In genomic region chr2:180818700-180819099, GRCh38 we compare ENCODE assay signal across 3 cellular contexts.
DNase-seq lines count a peak whose midpoint lies in the region; ATAC-seq, FAIRE-seq and TF ChIP-seq lines count a peak whose summit lies in the region.
"Not testable (repeated sequence)": the region's sequence is repeated elsewhere in the genome, so short reads cannot be mapped to it uniquely, and the experiment has no call there.

No MANE protein-coding gene starts in this region.

- not testable (repeated sequence) for H4K20me1 ChIP-seq in PC-9 (ENCODE audit: insufficient read depth)

- not testable (repeated sequence) for H3K27ac ChIP-seq in PC-9; kidney (ENCODE audit: low read depth in 2 of 2, low read length in 2 of 2)

- H3K27me3 ChIP-seq in PC-9 (ENCODE audit: insufficient read depth, low read depth) = not testable (repeated sequence)

- CTCF ChIA-PET in PC-9 (lab: Charles Lee) = not testable (repeated sequence)

- intact Hi-C loops in PC-9 (cut with micrococcal nuclease; ENCODE audit: unreplicated experiment); left ventricle myocardium superior (cut with micrococcal nuclease); kidney (cut with DNase I): not testable (repeated sequence)

- FAIRE-seq in kidney (lab: Jason Lieb, UNC) = not testable (repeated sequence)

- H3K79me2 ChIP-seq in PC-9 (ENCODE audit: low read depth) = not testable (repeated sequence)

- not testable (repeated sequence) for ATAC-seq in left ventricle myocardium superior

- not testable (repeated sequence) for H3K4me2 ChIP-seq in PC-9

- H3K4me1 ChIP-seq in PC-9 (replicated peaks; ENCODE audit: insufficient read depth); kidney (ENCODE audit: control insufficient read depth in 1 of 2, insufficient read depth in 1 of 2, low read depth in 1 of 2, low read length in 2 of 2): not testable (repeated sequence)

- BruUV-seq in PC-9 (replicated peaks; lab: Mats Ljungman, UMichigan) = not testable (repeated sequence)

- H3K4me3 ChIP-seq in PC-9; kidney (ENCODE audit: low read length in 2 of 2): not testable (repeated sequence)

- 0 out of 2 replicates have a peak overlapping the region, but pooled peaks have one; percentile 27 for H2AFZ ChIP-seq in PC-9

- not testable (repeated sequence) for TF ChIP-seq CTCF in PC-9 (conservative IDR thresholded peaks at IDR 0.05); kidney (IDR thresholded peaks at IDR 0.05; ENCODE audit: borderline replicate concordance, extremely low read depth, insufficient read depth)

- H3F3A ChIP-seq in PC-9 (ENCODE audit: insufficient read depth, low read depth) = not testable (repeated sequence)

- H3K36me3 ChIP-seq in PC-9 (ENCODE audit: low read depth); kidney (ENCODE audit: control insufficient read depth in 1 of 2, insufficient read depth in 2 of 2, low read length in 2 of 2): not testable (repeated sequence)

- not testable (repeated sequence) for H3K9me3 ChIP-seq in PC-9 (ENCODE audit: insufficient read depth, low read depth); kidney (ENCODE audit: control insufficient read depth in 1 of 2, low read length in 2 of 2)

- not testable (repeated sequence) for H3K9ac ChIP-seq in kidney (ENCODE audit: low read length in 2 of 2)

- not testable (repeated sequence) for H3K9me2 ChIP-seq in PC-9 (ENCODE audit: insufficient read depth)

- not testable (repeated sequence) for DNase-seq in PC-9
- DNase-seq in left ventricle myocardium superior = peak; percentile 25
- DNase-seq in kidney = peak; percentile 55

- POLR2A ChIA-PET in PC-9 (lab: Charles Lee; ENCODE audit: unreplicated experiment) = not testable (repeated sequence)
